Comparison of ENCODE assay signal across 10 cellular contexts in the genomic region with DNA sequence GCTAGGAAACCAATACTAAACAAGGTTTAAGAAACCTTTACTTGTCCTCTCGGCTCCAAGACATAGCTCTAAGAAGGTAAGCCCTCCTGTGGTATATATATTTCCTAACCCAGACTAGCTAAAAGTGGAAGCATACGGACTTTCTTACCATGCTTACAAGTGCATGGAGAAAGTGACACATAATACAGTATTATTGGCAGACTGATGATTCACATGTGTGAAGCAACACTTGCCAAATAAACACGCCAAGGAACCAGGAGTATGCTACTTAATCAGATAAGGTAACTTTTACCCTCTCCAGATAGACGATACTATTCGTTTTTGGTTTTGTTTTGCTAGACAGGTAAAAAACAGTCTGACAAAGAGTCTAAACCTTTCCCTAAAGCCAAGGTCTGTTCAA.
DNase-seq lines count a peak whose midpoint lies in the region; ATAC-seq and TF ChIP-seq lines count a peak whose summit lies in the region.
"Had no signal": no experiment of that assay in that cellular context is flagged by ENCODE, and none has a peak within 500 bp of the region (broad histone marks: within the 10 kb centered on the region; RNA-seq: fewer than 3 reads in every experiment).

No MANE protein-coding gene starts in this region.

- ATAC-seq in naive thymus-derived CD4-positive, alpha-beta T cell, result peak; percentile 26
- ATAC-seq in HG02610 (IDR thresholded peaks at IDR 0.05; ENCODE audit: unreplicated experiment) (no peak), GM21528 (IDR thresholded peaks at IDR 0.05; ENCODE audit: low FRiP score, unreplicated experiment) (no peak)
- ATAC-seq: GM12878 had no signal

- intact Hi-C loops in Calu3 (cut with micrococcal nuclease; ENCODE audit: unreplicated experiment) (loop anchor here (5.0 to 10.0 kb wide), 4 partner anchors 194 to 754 kb away; partner anchors contain the start of gene FOCAD), spleen (cut with DNase I; ENCODE audit: low total_unique reads) (loop anchor here (5.0 kb wide), 1 partner anchor 584 kb away; no protein-coding TSS in a partner anchor), thyroid gland (cut with DNase I) (loop anchor here (10.0 kb wide), 3 partner anchors 267 to 757 kb away; partner anchors contain the start of gene MLLT3)
- intact Hi-C loops in naive thymus-derived CD4-positive, alpha-beta T cell (cut with micrococcal nuclease), result loop anchor here (5.0 to 10.0 kb wide), 5 partner anchors 151 to 754 kb away; no protein-coding TSS in a partner anchor

- H3K4me3 Mint-ChIP-seq in Calu3 (ENCODE audit: low read depth, unreplicated experiment), result no peak overlapping the region
- peak overlapping the region in 6 of 10 donors; percentile 36 to 68 (median 50) for H3K4me3 Mint-ChIP-seq in naive thymus-derived CD4-positive, alpha-beta T cell

- peak; percentile 11 for DNase-seq in Calu3
- DNase-seq in M059J (ENCODE audit: low read depth), result peak; percentile 43
- DNase-seq in brain microvascular endothelial cell, result peak; percentile 42
- DNase-seq in naive thymus-derived CD4-positive, alpha-beta T cell, result peak in 1 of 9 donors; percentile 15
- no peak for DNase-seq in spleen
- DNase-seq in thyroid gland, result no peak
- DNase-seq: NCI-H187 treated with DMSO at 0.1 percent for 48 hours had no signal

- H3K4me1 ChIP-seq in naive thymus-derived CD4-positive, alpha-beta T cell (ENCODE audit: control insufficient read depth in 2 of 2, insufficient read depth in 2 of 2, low read length in 2 of 2), result peaks cover 0 to 40% of the 10 kb centered on the region in 2 donors
- H3K4me1 ChIP-seq in spleen (peaks cover 0 to 26% (median 3%) of the 10 kb centered on the region in 6 donors), thyroid gland (peaks cover 16 to 33% of the 10 kb centered on the region in 2 donors)

- H3K27ac ChIP-seq in brain microvascular endothelial cell, result no peak overlapping the region
- H3K27ac ChIP-seq in naive thymus-derived CD4-positive, alpha-beta T cell (ENCODE audit: low read depth, low read length), result no peak overlapping the region
- H3K27ac ChIP-seq in spleen, result no peak overlapping the region
- no peak overlapping the region for H3K27ac ChIP-seq in thyroid gland

- no peak for TF ChIP-seq CTCF in Calu3 (IDR thresholded peaks at IDR 0.05; ENCODE audit: unreplicated experiment)
- no peak for TF ChIP-seq CTCF in brain microvascular endothelial cell (IDR thresholded peaks at IDR 0.05; ENCODE audit: low read depth, low read length, missing control alignments)
- TF ChIP-seq CTCF in spleen (IDR thresholded peaks at IDR 0.05 in 8 of 11, conservative IDR thresholded peaks at IDR 0.05 in 3 of 11), result no peak
- no peak for TF ChIP-seq CTCF in thyroid gland (IDR thresholded peaks at IDR 0.05)

- no peaks in the 10 kb centered on the region for H3K27me3 ChIP-seq in brain microvascular endothelial cell (replicated peaks)
- no peaks in the 10 kb centered on the region for H3K27me3 ChIP-seq in naive thymus-derived CD4-positive, alpha-beta T cell (ENCODE audit: control insufficient read depth in 2 of 2, insufficient read depth in 2 of 2, low read length in 2 of 2)
- no peaks in the 10 kb centered on the region for H3K27me3 ChIP-seq in spleen (replicated peaks in 1 of 7)
- no peaks in the 10 kb centered on the region for H3K27me3 ChIP-seq in thyroid gland

- H3K9me3 Mint-ChIP-seq in Calu3 (ENCODE audit: low read depth, unreplicated experiment), result no peaks in the 10 kb centered on the region
- peaks cover 0 to 3% (median 0%) of the 10 kb centered on the region in 11 donors for H3K9me3 Mint-ChIP-seq in naive thymus-derived CD4-positive, alpha-beta T cell

- H3K9me3 ChIP-seq in naive thymus-derived CD4-positive, alpha-beta T cell (ENCODE audit: control insufficient read depth in 2 of 3, low read length in 3 of 3), result no peaks in the 10 kb centered on the region
- no peaks in the 10 kb centered on the region for H3K9me3 ChIP-seq in spleen
- no peaks in the 10 kb centered on the region for H3K9me3 ChIP-seq in thyroid gland

- no TSS peak for BruUV-seq in Calu3 (replicated peaks; lab: Mats Ljungman, UMichigan)

- peak overlapping the region; percentile 81 for H3K27ac Mint-ChIP-seq in Calu3 (ENCODE audit: unreplicated experiment)
- peak overlapping the region; percentile 49 to 89 (median 76) for H3K27ac Mint-ChIP-seq in naive thymus-derived CD4-positive, alpha-beta T cell

- H3K36me3 ChIP-seq in brain microvascular endothelial cell (replicated peaks), result no peaks in the 10 kb centered on the region
- H3K36me3 ChIP-seq in naive thymus-derived CD4-positive, alpha-beta T cell (ENCODE audit: control insufficient read depth in 2 of 3, insufficient read depth in 3 of 3, low read length in 3 of 3), result peaks cover 0 to 13% (median 8%) of the 10 kb centered on the region in 3 experiments
- peaks cover 0 to 24% (median 0%) of the 10 kb centered on the region in 6 donors for H3K36me3 ChIP-seq in spleen
- H3K36me3 ChIP-seq in thyroid gland, result no peaks in the 10 kb centered on the region

- H3K4me1 Mint-ChIP-seq in Calu3 (ENCODE audit: low read depth, unreplicated experiment), result peaks cover 23% of the 10 kb centered on the region
- H3K4me1 Mint-ChIP-seq in naive thymus-derived CD4-positive, alpha-beta T cell, result peaks cover 30 to 90% (median 67%) of the 10 kb centered on the region in 7 donors

- in situ Hi-C loops in brain microvascular endothelial cell (cut with HindIII; ENCODE audit: low pct_ligation_motif_present, low sequenced_read_pairs), result loop anchor here (25.0 kb wide), 1 partner anchor 171 kb away; no protein-coding TSS in a partner anchor

- TF ChIP-seq POLR2A in spleen (IDR thresholded peaks at IDR 0.05), result no peak
- no peak for TF ChIP-seq POLR2A in thyroid gland (IDR thresholded peaks at IDR 0.05)

- no peaks in the 10 kb centered on the region for H3K27me3 Mint-ChIP-seq in Calu3 (ENCODE audit: unreplicated experiment)
- H3K27me3 Mint-ChIP-seq in naive thymus-derived CD4-positive, alpha-beta T cell, result no peaks in the 10 kb centered on the region

- peaks cover 9% of the 10 kb centered on the region for H3K36me3 Mint-ChIP-seq in Calu3 (ENCODE audit: insufficient read depth, unreplicated experiment)
- H3K36me3 Mint-ChIP-seq in naive thymus-derived CD4-positive, alpha-beta T cell, result peaks cover 4 to 57% (median 30%) of the 10 kb centered on the region in 5 donors

- CTCF ChIA-PET in Calu3 (lab: Charles Lee), result interaction anchor here (0.7 to 2.2 kb wide), 4 partner anchors 25 to 583 kb away, joined by 3 to 6 read pairs (median 4); partner anchors contain the start of gene MLLT3
- CTCF ChIA-PET in naive thymus-derived CD4-positive, alpha-beta T cell (lab: Charles Lee), result interaction anchor here (1.7 to 5.4 kb wide), 6 partner anchors 10 to 752 kb away, joined by 7 to 27 read pairs (median 9); partner anchors contain the start of gene MLLT3

- WGBS in spleen, 5 donors, result 74 to 91% (median 84%) methylated on average over 5 of the region's 5 CpGs
- WGBS in thyroid gland, 2 donors, result 70 to 71% methylated on average over 5 of the region's 5 CpGs

- POLR2A ChIA-PET in naive thymus-derived CD4-positive, alpha-beta T cell (lab: Charles Lee), result interaction anchor here (1.6 to 2.0 kb wide), 4 partner anchors 11 to 264 kb away, joined by 5 to 8 read pairs (median 5); partner anchors contain the start of gene MLLT3

- H3K4me3 ChIP-seq in brain microvascular endothelial cell (ENCODE audit: low read depth, low read length) (no peak overlapping the region), spleen (no peak overlapping the region), thyroid gland (replicated peaks in 1 of 3) (no peak overlapping the region)
- H3K4me3 ChIP-seq in naive thymus-derived CD4-positive, alpha-beta T cell (ENCODE audit: low read length), result no peak overlapping the region
- H3K4me3 ChIP-seq: GM12878 had no signal

Comparison
In these comparisons a context has a peak if more than half of its experiments do, and no peak if none do; other contexts are left out.
1. DNase-seq: peak in Calu3 (single experiment), M059J (single experiment) and brain microvascular endothelial cell (single experiment); none in spleen (single experiment) and thyroid gland (0 of 2).